Comparison of ENCODE assay signal across 8 cellular contexts in genomic region chr9:131407717-131408195, GRCh38. TPM values are rescaled to one million over a fixed set of nuclear protein-coding genes. Genes with fewer than 3 reads are reported as not detected.
A peak's percentile ranks its signal among the peaks of the same experiment; 100 is the strongest.
DNase-seq lines count a peak whose midpoint lies in the region; ATAC-seq and TF ChIP-seq lines count a peak whose summit lies in the region.

No MANE protein-coding gene starts in this region.

- TF ChIP-seq POLR2A in heart left ventricle (IDR thresholded peaks at IDR 0.05): no peak

- H3K36me3 Mint-ChIP-seq in CD8-positive, alpha-beta T cell: peaks cover 15% of the 10 kb centered on the region
- peaks cover 8% of the 10 kb centered on the region for H3K36me3 Mint-ChIP-seq in activated naive CD8-positive, alpha-beta T cell treated with anti-CD3 and anti-CD28 coated beads, Interleukin-2, amount 50 U/mL, for 24 hours (ENCODE audit: low read depth)
- peaks cover 2% of the 10 kb centered on the region for H3K36me3 Mint-ChIP-seq in progenitor cell of endocrine pancreas (ENCODE audit: insufficient read depth)

- H3K27ac ChIP-seq in CD8-positive, alpha-beta T cell (ENCODE audit: low read depth, low read length): peak overlapping the region; percentile 53
- H3K27ac ChIP-seq in heart left ventricle: peak overlapping the region in 11 of 12 donors; percentile 41 to 89 (median 80)

- CTCF ChIA-PET in CD8-positive, alpha-beta T cell (lab: Charles Lee): interaction anchor here (0.7 to 4.6 kb wide), 19 partner anchors 9 to 337 kb away, joined by 3 to 41 read pairs (median 4); no protein-coding TSS in a partner anchor

- H3K4me1 ChIP-seq in CD8-positive, alpha-beta T cell (ENCODE audit: insufficient read depth, low read length): peaks cover 88% of the 10 kb centered on the region
- peaks cover 31 to 99% (median 93%) of the 10 kb centered on the region in 12 donors for H3K4me1 ChIP-seq in heart left ventricle

- H3K9me3 Mint-ChIP-seq in CD8-positive, alpha-beta T cell: no peaks in the 10 kb centered on the region
- H3K9me3 Mint-ChIP-seq in activated naive CD8-positive, alpha-beta T cell treated with anti-CD3 and anti-CD28 coated beads, Interleukin-2, amount 50 U/mL, for 24 hours: no peaks in the 10 kb centered on the region
- H3K9me3 Mint-ChIP-seq in progenitor cell of endocrine pancreas (ENCODE audit: low read depth): no peaks in the 10 kb centered on the region

- peak overlapping the region; percentile 82 for H3K4me3 Mint-ChIP-seq in CD8-positive, alpha-beta T cell
- H3K4me3 Mint-ChIP-seq in activated naive CD8-positive, alpha-beta T cell treated with anti-CD3 and anti-CD28 coated beads, Interleukin-2, amount 50 U/mL, for 24 hours: peak overlapping the region; percentile 58
- H3K4me3 Mint-ChIP-seq in progenitor cell of endocrine pancreas (ENCODE audit: low read depth): peak overlapping the region; percentile 2

- H3K4me1 Mint-ChIP-seq in CD8-positive, alpha-beta T cell (ENCODE audit: low read depth): peaks cover 90% of the 10 kb centered on the region
- peaks cover 89% of the 10 kb centered on the region for H3K4me1 Mint-ChIP-seq in activated naive CD8-positive, alpha-beta T cell treated with anti-CD3 and anti-CD28 coated beads, Interleukin-2, amount 50 U/mL, for 24 hours
- peaks cover 68% of the 10 kb centered on the region for H3K4me1 Mint-ChIP-seq in progenitor cell of endocrine pancreas (ENCODE audit: low read depth)

- H3K27ac Mint-ChIP-seq in CD8-positive, alpha-beta T cell: peak overlapping the region; percentile 88
- H3K27ac Mint-ChIP-seq in activated naive CD8-positive, alpha-beta T cell treated with anti-CD3 and anti-CD28 coated beads, Interleukin-2, amount 50 U/mL, for 24 hours: peak overlapping the region; percentile 73
- peak overlapping the region; percentile 92 for H3K27ac Mint-ChIP-seq in progenitor cell of endocrine pancreas

- H3K27me3 ChIP-seq in CD8-positive, alpha-beta T cell (ENCODE audit: insufficient read depth, low read length): no peaks in the 10 kb centered on the region
- no peaks in the 10 kb centered on the region for H3K27me3 ChIP-seq in heart left ventricle

- peak; percentile 63 for TF ChIP-seq CTCF in CD8-positive, alpha-beta T cell (IDR thresholded peaks at IDR 0.05)
- TF ChIP-seq CTCF in heart left ventricle (IDR thresholded peaks at IDR 0.05) (peak in 11 of 12 donors; percentile 18 to 56 (median 45)), progenitor cell of endocrine pancreas (IDR thresholded peaks at IDR 0.05; ENCODE audit: unreplicated experiment) (peak; percentile 41)

- peak; percentile 68 for ATAC-seq in CD8-positive, alpha-beta T cell
- no peak for ATAC-seq in activated naive CD8-positive, alpha-beta T cell treated with anti-CD3 and anti-CD28 coated beads, Interleukin-2, amount 50 U/mL, for 24 hours
- ATAC-seq in heart left ventricle (peak; percentile 57 to 69 (median 62)), GM21723 (IDR thresholded peaks at IDR 0.05; ENCODE audit: unreplicated experiment) (no peak)

- intact Hi-C loops in CD8-positive, alpha-beta T cell (cut with DNase I, micrococcal nuclease): loop anchor here (1.0 to 5.0 kb wide), 5 partner anchors 9 to 57 kb away; partner anchors contain the start of gene PRRC2B (in 2 of the 2)
- intact Hi-C loops in heart left ventricle (cut with DNase I): loop anchor here in 1 of 10 donors (5.0 to 10.0 kb wide), 2 partner anchors 35 to 67 kb away; no protein-coding TSS in a partner anchor

- peak overlapping the region; percentile 47 for H3K4me3 ChIP-seq in CD8-positive, alpha-beta T cell (ENCODE audit: low read depth, low read length)
- peak overlapping the region in 9 of 12 donors; percentile 6 to 40 (median 21) for H3K4me3 ChIP-seq in heart left ventricle

- H3K9me3 ChIP-seq in CD8-positive, alpha-beta T cell (ENCODE audit: low read length): no peaks in the 10 kb centered on the region
- H3K9me3 ChIP-seq in heart left ventricle: no peaks in the 10 kb centered on the region

- POLR2A ChIA-PET in CD8-positive, alpha-beta T cell (lab: Charles Lee): interaction anchor here (0.9 to 4.6 kb wide), 6 partner anchors 11 to 325 kb away, joined by 3 to 33 read pairs (median 4); no protein-coding TSS in a partner anchor

- 7 to 14% (median 8%) methylated on average over 13 of the region's 13 CpGs for WGBS in heart left ventricle, 4 donors

- DNase-seq in CD8-positive, alpha-beta T cell: peak in 5 of 7 experiments; percentile 28 to 68 (median 60)
- DNase-seq in NCI-H345 treated with DMSO at 0.1 percent for 48 hours (lab: John Stamatoyannopoulos, UW; ENCODE audit: unreplicated experiment): peak; percentile 54
- DNase-seq in activated naive CD8-positive, alpha-beta T cell treated with anti-CD3 and anti-CD28 coated beads, Interleukin-2, amount 50 U/mL, for 24 hours: no peak
- peak in 3 of 5 donors; percentile 45 to 71 (median 66) for DNase-seq in heart left ventricle
- DNase-seq in progenitor cell of endocrine pancreas (ENCODE audit: low spot score, unreplicated experiment): no peak
- DNase-seq in NCI-H446 (lab: John Stamatoyannopoulos, UW): no peak
- no peak for DNase-seq in DMS114 treated with DMSO at 0.1 percent for 48 hours (lab: John Stamatoyannopoulos, UW; ENCODE audit: unreplicated experiment)

- no peaks in the 10 kb centered on the region for H3K36me3 ChIP-seq in CD8-positive, alpha-beta T cell (ENCODE audit: insufficient read depth, low read length)
- H3K36me3 ChIP-seq in heart left ventricle: no peaks in the 10 kb centered on the region

- H3K27me3 Mint-ChIP-seq in CD8-positive, alpha-beta T cell (ENCODE audit: low read depth): no peaks in the 10 kb centered on the region
- H3K27me3 Mint-ChIP-seq in activated naive CD8-positive, alpha-beta T cell treated with anti-CD3 and anti-CD28 coated beads, Interleukin-2, amount 50 U/mL, for 24 hours: no peaks in the 10 kb centered on the region
- H3K27me3 Mint-ChIP-seq in progenitor cell of endocrine pancreas: no peaks in the 10 kb centered on the region

RNA-seq across cellular contexts. Expression of gene PRRC2B, which starts 13.9 kb away (rescaled TPM):
- total RNA-seq in CD8-positive, alpha-beta T cell: 100 to 1,000 TPM; 234 to 251 TPM
- 100 to 1,000 TPM in 8 of 9 donors, 10 to 100 TPM in 1; 88.2 to 193 (median 126) TPM for total RNA-seq in heart left ventricle
- 10 to 100 TPM; 59.9 to 71.2 TPM for polyA plus RNA-seq in heart left ventricle
- 416 and 460 TPM in 2 replicates for total RNA-seq in progenitor cell of endocrine pancreas

Comparison
In these comparisons a context has a peak if more than half of its experiments do, and no peak if none do; other contexts are left out.
1. ATAC-seq: peak in CD8-positive, alpha-beta T cell (single experiment) and heart left ventricle (4 of 4); none in activated naive CD8-positive, alpha-beta T cell treated with anti-CD3 and anti-CD28 coated beads, Interleukin-2, amount 50 U/mL, for 24 hours (single experiment) and GM21723 (single experiment).
2. DNase-seq: peak in CD8-positive, alpha-beta T cell (5 of 7), NCI-H345 treated with DMSO at 0.1 percent for 48 hours (single experiment) and heart left ventricle (3 of 5); none in activated naive CD8-positive, alpha-beta T cell treated with anti-CD3 and anti-CD28 coated beads, Interleukin-2, amount 50 U/mL, for 24 hours (single experiment), progenitor cell of endocrine pancreas (single experiment), NCI-H446 (0 of 2) and DMS114 treated with DMSO at 0.1 percent for 48 hours (single experiment).
3. H3K4me3 Mint-ChIP-seq: peak in every context shown above with its lines; median percentile 82 in CD8-positive, alpha-beta T cell; 58 in activated naive CD8-positive, alpha-beta T cell treated with anti-CD3 and anti-CD28 coated beads, Interleukin-2, amount 50 U/mL, for 24 hours; 2 in progenitor cell of endocrine pancreas.
4. Peak in every context shown above with its lines, with median percentiles within 50 percentile points of each other: H3K27ac Mint-ChIP-seq and CTCF ChIP-seq.